ENCODE assay signal across 5 cellular contexts in genomic region chr6:14891825-14892375, GRCh38.
DNase-seq lines count a peak whose midpoint lies in the region; TF ChIP-seq lines count a peak whose summit lies in the region.
"Not testable (repeated sequence)": the region's sequence is repeated elsewhere in the genome, so short reads cannot be mapped to it uniquely, and the experiment has no call there.

No MANE protein-coding gene starts in this region.

- H3K36me3 ChIP-seq in HEK293 (ENCODE audit: control insufficient read depth in 2 of 2, insufficient read depth in 1 of 2, low read length in 2 of 2); endodermal cell (ENCODE audit: control insufficient read depth, insufficient read depth, low read length): not testable (repeated sequence)

- CTCF ChIA-PET in HEK293 (lab: Yijun Ruan, JAX), result interaction anchor here (0.6 kb wide), 1 partner anchor 128 kb away, joined by 6 read pairs; no protein-coding TSS in a partner anchor

- not testable (repeated sequence) for H3K9ac ChIP-seq in endodermal cell (ENCODE audit: extremely low read depth, low read length, poor library complexity, severe bottlenecking)

- not testable (repeated sequence) for H3K27me3 Mint-ChIP-seq in endodermal cell (ENCODE audit: insufficient read depth); neural crest cell (ENCODE audit: low read depth)

- H3K27me3 ChIP-seq in endodermal cell (ENCODE audit: control insufficient read depth, insufficient read depth, low read length, poor library complexity, severe bottlenecking), result not testable (repeated sequence)

- DNase-seq in OCI-M1 (lab: John Stamatoyannopoulos, UW) (peak; percentile 25), endodermal cell (peak; percentile 76)
- DNase-seq in activated CD8-positive, alpha-beta memory T cell treated with anti-CD3 and anti-CD28 coated beads for 24 hours, result peak; percentile 41
- not testable (repeated sequence) for DNase-seq in neural crest cell (ENCODE audit: low read depth, low spot score)

- H3K4me1 ChIP-seq in HEK293 (ENCODE audit: control insufficient read depth, insufficient read depth, low read length); endodermal cell (ENCODE audit: control insufficient read depth, insufficient read depth, low read length): not testable (repeated sequence)

- POLR2A ChIA-PET in HEK293 (lab: Yijun Ruan, JAX), result not testable (repeated sequence)

- 44 to 48% methylated on average over 3 to 9 of the region's 9 CpGs for WGBS in endodermal cell (ENCODE audit: insufficient coverage in 1 of 2, insufficient read length in 1 of 2), 2 experiments

- H3K4me3 ChIP-seq in HEK293 (ENCODE audit: low read depth, low read length); endodermal cell (ENCODE audit: low read length): not testable (repeated sequence)

- H3K27ac ChIP-seq in HEK293 (ENCODE audit: extremely low read depth, low read depth, low read length); endodermal cell (ENCODE audit: low read depth, low read length): not testable (repeated sequence)

- H3K36me3 Mint-ChIP-seq in endodermal cell (ENCODE audit: low read depth); neural crest cell (ENCODE audit: low read depth): not testable (repeated sequence)

- peaks cover 24% of the 10 kb centered on the region for H3K9me3 Mint-ChIP-seq in endodermal cell
- H3K9me3 Mint-ChIP-seq in neural crest cell, result peaks cover 13% of the 10 kb centered on the region

- H3K4me1 Mint-ChIP-seq in endodermal cell (peaks cover 15% of the 10 kb centered on the region), neural crest cell (peaks cover 16% of the 10 kb centered on the region)

- H3K4me3 Mint-ChIP-seq in endodermal cell, neural crest cell: not testable (repeated sequence)

- peak overlapping the region; percentile 56 for H3K27ac Mint-ChIP-seq in endodermal cell
- H3K27ac Mint-ChIP-seq in neural crest cell (ENCODE audit: unreplicated experiment), result peak overlapping the region; percentile 52

- H3K9me3 ChIP-seq in HEK293 (ENCODE audit: control insufficient read depth, insufficient read depth, low read depth, low read length), result not testable (repeated sequence)
- H3K9me3 ChIP-seq in endodermal cell (ENCODE audit: control insufficient read depth, low read length), result peaks cover 19% of the 10 kb centered on the region

- not testable (repeated sequence) for TF ChIP-seq CTCF in HEK293 (tag by site-specific recombination; IDR thresholded peaks at IDR 0.05); endodermal cell (conservative IDR thresholded peaks at IDR 0.05); neural crest cell (conservative IDR thresholded peaks at IDR 0.05)

TF ChIP-seq in HEK293, 187 proteins besides CTCF, POLR2A, EP300 and RAD21:
- TF ChIP-seq, protein P1, sequence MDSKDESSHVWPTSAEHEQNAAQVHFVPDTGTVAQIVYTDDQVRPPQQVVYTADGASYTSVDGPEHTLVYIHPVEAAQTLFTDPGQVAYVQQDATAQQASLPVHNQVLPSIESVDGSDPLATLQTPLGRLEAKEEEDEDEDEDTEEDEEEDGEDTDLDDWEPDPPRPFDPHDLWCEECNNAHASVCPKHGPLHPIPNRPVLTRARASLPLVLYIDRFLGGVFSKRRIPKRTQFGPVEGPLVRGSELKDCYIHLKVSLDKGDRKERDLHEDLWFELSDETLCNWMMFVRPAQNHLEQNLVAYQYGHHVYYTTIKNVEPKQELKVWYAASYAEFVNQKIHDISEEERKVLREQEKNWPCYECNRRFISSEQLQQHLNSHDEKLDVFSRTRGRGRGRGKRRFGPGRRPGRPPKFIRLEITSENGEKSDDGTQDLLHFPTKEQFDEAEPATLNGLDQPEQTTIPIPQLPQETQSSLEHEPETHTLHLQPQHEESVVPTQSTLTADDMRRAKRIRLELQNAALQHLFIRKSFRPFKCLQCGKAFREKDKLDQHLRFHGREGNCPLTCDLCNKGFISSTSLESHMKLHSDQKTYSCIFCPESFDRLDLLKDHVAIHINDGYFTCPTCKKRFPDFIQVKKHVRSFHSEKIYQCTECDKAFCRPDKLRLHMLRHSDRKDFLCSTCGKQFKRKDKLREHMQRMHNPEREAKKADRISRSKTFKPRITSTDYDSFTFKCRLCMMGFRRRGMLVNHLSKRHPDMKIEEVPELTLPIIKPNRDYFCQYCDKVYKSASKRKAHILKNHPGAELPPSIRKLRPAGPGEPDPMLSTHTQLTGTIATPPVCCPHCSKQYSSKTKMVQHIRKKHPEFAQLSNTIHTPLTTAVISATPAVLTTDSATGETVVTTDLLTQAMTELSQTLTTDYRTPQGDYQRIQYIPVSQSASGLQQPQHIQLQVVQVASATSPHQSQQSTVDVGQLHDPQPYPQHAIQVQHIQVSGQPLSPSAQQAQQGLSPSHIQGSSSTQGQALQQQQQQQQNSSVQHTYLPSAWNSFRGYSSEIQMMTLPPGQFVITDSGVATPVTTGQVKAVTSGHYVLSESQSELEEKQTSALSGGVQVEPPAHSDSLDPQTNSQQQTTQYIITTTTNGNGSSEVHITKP (tag by site-specific recombination; IDR thresholded peaks at IDR 0.05), result peak; percentile 64
